ENCODE assay signal across 1 cellular context in the genomic region with DNA sequence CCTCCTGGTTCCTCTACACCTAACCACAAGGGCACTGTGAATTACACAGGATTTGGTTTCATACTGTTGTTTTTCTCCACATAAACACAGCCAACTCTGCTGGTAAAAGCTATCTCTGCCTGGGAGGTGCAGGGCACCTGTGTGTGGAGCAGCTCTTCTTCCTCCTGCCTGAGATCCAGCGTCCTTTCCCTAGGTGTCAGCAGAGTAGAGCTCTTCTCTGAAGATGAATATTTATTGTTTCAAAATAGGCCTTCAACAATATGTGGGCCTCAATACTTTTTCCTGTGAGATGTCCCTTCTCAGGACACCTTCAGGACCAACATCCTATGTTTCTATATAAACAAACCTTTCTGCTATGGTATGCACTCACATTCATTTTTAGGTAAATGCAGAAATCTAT.
TF ChIP-seq lines count a peak whose summit lies in the region.

No MANE protein-coding gene starts in this region.

TF ChIP-seq in HCT116, 20 proteins besides CTCF, POLR2A, EP300 and RAD21 (continued from another document):
- TF ChIP-seq FOSL1 (IDR thresholded peaks at IDR 0.05; ENCODE audit: low read depth) (no peak), ZNF274 (IDR thresholded peaks at IDR 0.05; ENCODE audit: low read depth, low read length) (no peak), ELF1 (IDR thresholded peaks at IDR 0.05; ENCODE audit: borderline replicate concordance, low read depth) (no peak), YY1 (IDR thresholded peaks at IDR 0.05; ENCODE audit: extremely low read depth, insufficient replicate concordance, low read depth, low read length) (no peak), ZFX (IDR thresholded peaks at IDR 0.05) (no peak), SIN3A (IDR thresholded peaks at IDR 0.05; ENCODE audit: low read depth) (no peak), CEBPB (IDR thresholded peaks at IDR 0.05; ENCODE audit: low read depth) (no peak)
- TF ChIP-seq, protein P1, sequence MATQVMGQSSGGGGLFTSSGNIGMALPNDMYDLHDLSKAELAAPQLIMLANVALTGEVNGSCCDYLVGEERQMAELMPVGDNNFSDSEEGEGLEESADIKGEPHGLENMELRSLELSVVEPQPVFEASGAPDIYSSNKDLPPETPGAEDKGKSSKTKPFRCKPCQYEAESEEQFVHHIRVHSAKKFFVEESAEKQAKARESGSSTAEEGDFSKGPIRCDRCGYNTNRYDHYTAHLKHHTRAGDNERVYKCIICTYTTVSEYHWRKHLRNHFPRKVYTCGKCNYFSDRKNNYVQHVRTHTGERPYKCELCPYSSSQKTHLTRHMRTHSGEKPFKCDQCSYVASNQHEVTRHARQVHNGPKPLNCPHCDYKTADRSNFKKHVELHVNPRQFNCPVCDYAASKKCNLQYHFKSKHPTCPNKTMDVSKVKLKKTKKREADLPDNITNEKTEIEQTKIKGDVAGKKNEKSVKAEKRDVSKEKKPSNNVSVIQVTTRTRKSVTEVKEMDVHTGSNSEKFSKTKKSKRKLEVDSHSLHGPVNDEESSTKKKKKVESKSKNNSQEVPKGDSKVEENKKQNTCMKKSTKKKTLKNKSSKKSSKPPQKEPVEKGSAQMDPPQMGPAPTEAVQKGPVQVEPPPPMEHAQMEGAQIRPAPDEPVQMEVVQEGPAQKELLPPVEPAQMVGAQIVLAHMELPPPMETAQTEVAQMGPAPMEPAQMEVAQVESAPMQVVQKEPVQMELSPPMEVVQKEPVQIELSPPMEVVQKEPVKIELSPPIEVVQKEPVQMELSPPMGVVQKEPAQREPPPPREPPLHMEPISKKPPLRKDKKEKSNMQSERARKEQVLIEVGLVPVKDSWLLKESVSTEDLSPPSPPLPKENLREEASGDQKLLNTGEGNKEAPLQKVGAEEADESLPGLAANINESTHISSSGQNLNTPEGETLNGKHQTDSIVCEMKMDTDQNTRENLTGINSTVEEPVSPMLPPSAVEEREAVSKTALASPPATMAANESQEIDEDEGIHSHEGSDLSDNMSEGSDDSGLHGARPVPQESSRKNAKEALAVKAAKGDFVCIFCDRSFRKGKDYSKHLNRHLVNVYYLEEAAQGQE (IDR thresholded peaks at IDR 0.05; ENCODE audit: low read depth): no peak
